Comparison of ENCODE assay signal across 25 cellular contexts in the genomic region with DNA sequence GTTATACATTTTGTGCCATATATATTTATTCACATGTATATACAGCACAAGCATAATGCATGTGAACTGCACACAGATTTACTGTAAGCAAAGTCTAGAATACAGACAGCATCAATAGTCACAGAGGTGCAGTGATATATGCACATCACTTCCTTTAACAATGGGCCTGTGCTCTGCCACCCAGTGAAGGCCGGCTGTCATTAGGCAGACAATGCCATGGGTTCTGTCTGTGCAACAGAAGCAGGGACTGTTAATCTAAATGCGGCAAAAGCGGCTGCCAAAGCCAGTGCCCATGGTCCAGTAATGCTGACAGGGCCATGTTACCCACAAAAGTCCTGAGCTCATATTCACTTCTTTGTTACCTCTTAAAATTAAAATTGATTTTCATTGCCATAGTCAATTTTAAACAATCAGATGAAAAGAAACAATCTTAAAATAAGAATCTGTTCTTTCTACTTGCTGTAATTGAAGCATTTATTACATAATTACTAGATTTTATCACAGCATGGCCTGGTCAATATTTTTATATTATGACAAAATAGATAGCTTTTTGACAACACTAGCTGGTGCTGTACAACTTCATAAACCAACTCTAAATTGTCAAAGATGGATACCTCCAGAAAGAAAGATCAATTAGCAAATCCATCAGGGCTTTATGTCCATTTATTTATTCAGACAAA.
"Had no signal": no experiment of that assay in that cellular context is flagged by ENCODE, and none has a peak within 500 bp of the region (broad histone marks: within the 10 kb centered on the region; RNA-seq: fewer than 3 reads in every experiment).

No MANE protein-coding gene starts in this region.

- H3K4me1 ChIP-seq: ascending aorta, esophagus muscularis mucosa, foreskin keratinocyte, psoas muscle, right atrium auricular region, testis, transverse colon had no signal

- DNase-seq: activated CD4-positive, alpha-beta T cell treated with anti-CD3 and anti-CD28 coated beads for 48 hours; activated CD4-positive, alpha-beta T cell treated with anti-CD3 and anti-CD28 coated beads, Interleukin-2, amount 50 U/mL, for 48 hours; activated CD8-positive, alpha-beta memory T cell treated with anti-CD3 and anti-CD28 coated beads, Interleukin-2, amount 50 U/mL, for 4 hours; activated gamma-delta T cell; activated naive CD4-positive, alpha-beta T cell treated with anti-CD3 and anti-CD28 coated beads, Interleukin-2, amount 10 ng/mL, durations not matched to agents 7 days and 5 days; activated naive CD8-positive, alpha-beta T cell treated with anti-CD3 and anti-CD28 coated beads, Interleukin-2, amount 10 ng/mL, durations not matched to agents 7 days and 5 days; activated T-cell treated with anti-CD3 and anti-CD28 coated beads, Interleukin-2, amount 50 U/mL, for 1 hour; foreskin keratinocyte; left cardiac atrium; mammary epithelial cell; naive thymus-derived CD4-positive, alpha-beta T cell; ovary; psoas muscle; stimulated activated CD4-positive, alpha-beta T cell treated with anti-CD3 and anti-CD28 coated beads, Interleukin-1b, Interleukin-23, amount 100 ng/mL, for 48 hours; stimulated activated naive CD4-positive, alpha-beta T cell; SW 1271; T-helper 9 cell; testis; transverse colon; WERI-Rb-1 had no signal

- H3K36me3 ChIP-seq: ascending aorta, cardiac muscle cell, ovary, right atrium auricular region, transverse colon had no signal

- H3K27me3 ChIP-seq: ascending aorta, cardiac muscle cell, esophagus muscularis mucosa, foreskin keratinocyte, ovary, right atrium auricular region, testis, transverse colon had no signal

- H3K27ac ChIP-seq: ascending aorta, cardiac muscle cell, esophagus muscularis mucosa, foreskin keratinocyte, ovary, psoas muscle, right atrium auricular region, testis, transverse colon, WERI-Rb-1 had no signal

- H3K4me3 ChIP-seq: ascending aorta, cardiac muscle cell, esophagus muscularis mucosa, ovary, psoas muscle, right atrium auricular region, smooth muscle cell, testis, transverse colon had no signal

- H3K9me3 ChIP-seq: ascending aorta, esophagus muscularis mucosa, ovary, psoas muscle, right atrium auricular region, testis, transverse colon had no signal
